In the genomic region with DNA sequence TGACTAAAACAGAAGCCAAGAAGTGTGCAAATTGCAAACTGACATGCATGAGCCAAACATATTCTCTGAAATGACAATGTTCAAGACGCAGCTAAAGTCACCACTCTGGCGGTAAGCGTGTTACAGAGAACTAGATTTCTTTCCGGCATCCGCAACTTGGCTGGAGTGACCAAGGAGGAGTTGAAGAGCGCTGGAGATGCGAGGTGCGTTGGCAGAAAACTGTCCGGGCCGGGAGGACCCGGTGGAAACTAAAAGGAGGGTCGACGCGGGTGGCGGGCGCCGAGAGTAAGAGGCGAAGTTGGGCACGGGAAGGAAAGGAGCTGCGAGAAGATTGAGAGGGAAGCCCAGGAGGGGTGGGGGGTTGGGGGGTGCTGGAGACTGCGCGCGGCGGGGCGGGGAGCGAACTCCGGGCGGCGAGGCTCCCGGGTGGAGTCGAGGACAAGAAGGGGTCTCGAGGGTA, we compare ENCODE assay signal across 8 cellular contexts. TPM values are rescaled to one million over a fixed set of nuclear protein-coding genes. Genes with fewer than 3 reads are reported as not detected.
DNase-seq lines count a peak whose midpoint lies in the region; ATAC-seq and TF ChIP-seq lines count a peak whose summit lies in the region.

No MANE protein-coding gene starts in this region.

- peak overlapping the region; percentile 100 for H3K4me3 Mint-ChIP-seq in CD8-positive, alpha-beta T cell

- H3K4me1 Mint-ChIP-seq in CD8-positive, alpha-beta T cell (ENCODE audit: low read depth), result peaks cover 47% of the 10 kb centered on the region

- no peaks in the 10 kb centered on the region for H3K9me3 ChIP-seq in CD8-positive, alpha-beta T cell (ENCODE audit: low read length)

- peak overlapping the region; percentile 54 for H3K27ac ChIP-seq in CD8-positive, alpha-beta T cell (ENCODE audit: low read depth, low read length)

- H3K36me3 ChIP-seq in CD8-positive, alpha-beta T cell (ENCODE audit: insufficient read depth, low read length), result no peaks in the 10 kb centered on the region

- peak overlapping the region; percentile 72 for H3K4me3 ChIP-seq in CD8-positive, alpha-beta T cell (ENCODE audit: low read depth, low read length)
- peak overlapping the region; percentile 61 for H3K4me3 ChIP-seq in retinal pigment epithelial cell (ENCODE audit: low read length)

- peaks cover 3% of the 10 kb centered on the region for H3K36me3 Mint-ChIP-seq in CD8-positive, alpha-beta T cell

- CTCF ChIA-PET in CD8-positive, alpha-beta T cell (lab: Charles Lee), result interaction anchor here (1.3 to 1.4 kb wide), 2 partner anchors 8 to 463 kb away, joined by 3 read pairs; no protein-coding TSS in a partner anchor

- H3K27ac Mint-ChIP-seq in CD8-positive, alpha-beta T cell, result peak overlapping the region; percentile 91

- no peaks in the 10 kb centered on the region for H3K27me3 ChIP-seq in CD8-positive, alpha-beta T cell (ENCODE audit: insufficient read depth, low read length)

- no peaks in the 10 kb centered on the region for H3K27me3 Mint-ChIP-seq in CD8-positive, alpha-beta T cell (ENCODE audit: low read depth)

- peak in 4 of 7 experiments; percentile 15 to 57 (median 31) for DNase-seq in CD8-positive, alpha-beta T cell
- peak; percentile 12 for DNase-seq in NCI-H146 treated with DMSO at 0.1 percent for 48 hours (lab: John Stamatoyannopoulos, UW; ENCODE audit: unreplicated experiment)
- DNase-seq in activated naive CD4-positive, alpha-beta T cell (lab: John Stamatoyannopoulos, UW), result peak in 3 of 4 experiments; percentile 5 to 35 (median 11)
- no peak for DNase-seq in left ventricle myocardium superior
- DNase-seq in retinal pigment epithelial cell (ENCODE audit: low read depth), result no peak
- no peak for DNase-seq in NCI-H2196 treated with DMSO at 0.1 percent for 48 hours (lab: John Stamatoyannopoulos, UW; ENCODE audit: unreplicated experiment)

- peaks cover 46% of the 10 kb centered on the region for H3K4me1 ChIP-seq in CD8-positive, alpha-beta T cell (ENCODE audit: insufficient read depth, low read length)

- POLR2A ChIA-PET in CD8-positive, alpha-beta T cell (lab: Charles Lee), result interaction anchor here (1.1 kb wide), 2 partner anchors 52 to 53 kb away, joined by 3 read pairs; no protein-coding TSS in a partner anchor

- ATAC-seq in CD8-positive, alpha-beta T cell, result peak; percentile 8
- peak; percentile 2 for ATAC-seq in GM21447 (IDR thresholded peaks at IDR 0.05; ENCODE audit: unreplicated experiment)
- ATAC-seq in left ventricle myocardium superior, result peak; percentile 17
- ATAC-seq in GM18870 (IDR thresholded peaks at IDR 0.05; ENCODE audit: unreplicated experiment), result no peak

- intact Hi-C loops in CD8-positive, alpha-beta T cell (cut with DNase I, micrococcal nuclease), result loop anchor here (1.0 to 10.0 kb wide), 9 partner anchors 19 to 999 kb away; a partner anchor contains a TSS
- intact Hi-C loops in left ventricle myocardium superior (cut with micrococcal nuclease), result no loop called here

- no peak for TF ChIP-seq CTCF in CD8-positive, alpha-beta T cell (IDR thresholded peaks at IDR 0.05)
- TF ChIP-seq CTCF in retinal pigment epithelial cell (conservative IDR thresholded peaks at IDR 0.05; ENCODE audit: low read depth, low read length), result no peak

- H3K9me3 Mint-ChIP-seq in CD8-positive, alpha-beta T cell, result no peaks in the 10 kb centered on the region

RNA-seq across cellular contexts. Expression of a gene that starts 0.8 kb away (rescaled TPM):
- 10 to 100 TPM; 31.2 to 33.7 TPM for total RNA-seq in CD8-positive, alpha-beta T cell
- total RNA-seq in left ventricle myocardium superior, result 2.8 TPM

RNA-seq across cellular contexts. Expression of a gene that starts 52.0 kb away (rescaled TPM):
- total RNA-seq in CD8-positive, alpha-beta T cell, result 1 to 10 TPM; 7.5 to 9.8 TPM
- 38.2 TPM for total RNA-seq in left ventricle myocardium superior

Comparison
In these comparisons a context has a peak if more than half of its experiments do, and no peak if none do; other contexts are left out.
1. DNase-seq: peak in CD8-positive, alpha-beta T cell (4 of 7), NCI-H146 treated with DMSO at 0.1 percent for 48 hours (single experiment) and activated naive CD4-positive, alpha-beta T cell (3 of 4); none in left ventricle myocardium superior (single experiment), retinal pigment epithelial cell (single experiment) and NCI-H2196 treated with DMSO at 0.1 percent for 48 hours (single experiment).